Comparison of ENCODE assay signal across 1 cellular context in genomic region chr20:61812771-61813485, GRCh38.
TF ChIP-seq lines count a peak whose summit lies in the region.

No MANE protein-coding gene starts in this region.

TF ChIP-seq in HepG2, 621 proteins besides CTCF, POLR2A, EP300 and RAD21 (continued from another document):
- TF ChIP-seq ARID4A (CRISPR knock-in tag; IDR thresholded peaks at IDR 0.05; ENCODE audit: borderline replicate concordance) (no peak), NR2F2 (IDR thresholded peaks at IDR 0.05; ENCODE audit: borderline replicate concordance, low read depth) (no peak), NFE2 (CRISPR knock-in tag; IDR thresholded peaks at IDR 0.05) (no peak), ZNF691 (CRISPR knock-in tag; IDR thresholded peaks at IDR 0.05; ENCODE audit: borderline replicate concordance, low read depth) (no peak), ZNF333 (CRISPR knock-in tag; IDR thresholded peaks at IDR 0.05; ENCODE audit: borderline replicate concordance) (no peak), ZNF607 (CRISPR knock-in tag; IDR thresholded peaks at IDR 0.05; ENCODE audit: borderline replicate concordance) (no peak), BRCA1 (CRISPR knock-in tag; IDR thresholded peaks at IDR 0.05) (no peak), ARNT (IDR thresholded peaks at IDR 0.05) (no peak), FIP1L1 (IDR thresholded peaks at IDR 0.05; ENCODE audit: borderline replicate concordance, insufficient read depth, low read depth, low read length) (no peak), KLF12 (CRISPR knock-in tag; IDR thresholded peaks at IDR 0.05; ENCODE audit: borderline replicate concordance) (no peak)
- TF ChIP-seq, protein P1, sequence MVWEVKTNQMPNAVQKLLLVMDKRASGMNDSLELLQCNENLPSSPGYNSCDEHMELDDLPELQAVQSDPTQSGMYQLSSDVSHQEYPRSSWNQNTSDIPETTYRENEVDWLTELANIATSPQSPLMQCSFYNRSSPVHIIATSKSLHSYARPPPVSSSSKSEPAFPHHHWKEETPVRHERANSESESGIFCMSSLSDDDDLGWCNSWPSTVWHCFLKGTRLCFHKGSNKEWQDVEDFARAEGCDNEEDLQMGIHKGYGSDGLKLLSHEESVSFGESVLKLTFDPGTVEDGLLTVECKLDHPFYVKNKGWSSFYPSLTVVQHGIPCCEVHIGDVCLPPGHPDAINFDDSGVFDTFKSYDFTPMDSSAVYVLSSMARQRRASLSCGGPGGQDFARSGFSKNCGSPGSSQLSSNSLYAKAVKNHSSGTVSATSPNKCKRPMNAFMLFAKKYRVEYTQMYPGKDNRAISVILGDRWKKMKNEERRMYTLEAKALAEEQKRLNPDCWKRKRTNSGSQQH (CRISPR knock-in tag; IDR thresholded peaks at IDR 0.05; ENCODE audit: low read depth): no peak
